ENCODE assay signal across 20 cellular contexts in genomic region chr6:41519305-41519747, GRCh38. TPM values are rescaled to one million over a fixed set of nuclear protein-coding genes. Genes with fewer than 3 reads are reported as not detected.
A peak's percentile ranks its signal among the peaks of the same experiment; 100 is the strongest.
DNase-seq lines count a peak whose midpoint lies in the region; ATAC-seq, FAIRE-seq and TF ChIP-seq lines count a peak whose summit lies in the region.
"Had no signal": no experiment of that assay in that cellular context is flagged by ENCODE, and none has a peak within 500 bp of the region (broad histone marks: within the 10 kb centered on the region; RNA-seq: fewer than 3 reads in every experiment).

No MANE protein-coding gene starts in this region.

- H3K4me1 ChIP-seq in A549 (peaks cover 13% of the 10 kb centered on the region), iPS-20b (ENCODE audit: insufficient read depth, low read length) (no peaks in the 10 kb centered on the region; the same call in 1 of the 2 replicates), neuron (ENCODE audit: insufficient read depth, low read length) (peaks cover 19% of the 10 kb centered on the region)

- H3K4me1 Mint-ChIP-seq in activated CD8-positive, alpha-beta T cell treated with anti-CD3 and anti-CD28 coated beads, Interleukin-2, amount 10 ng/mL, durations not matched to agents 7 days and 5 days (ENCODE audit: low read depth): no peaks in the 10 kb centered on the region
- H3K4me1 Mint-ChIP-seq: activated CD4-positive, alpha-beta T cell treated with anti-CD3 and anti-CD28 coated beads, Interleukin-2, amount 10 ng/mL, durations not matched to agents 24 days and 14 days; activated naive CD8-positive, alpha-beta T cell treated with anti-CD3 and anti-CD28 coated beads, Interleukin-2, amount 50 U/mL, for 24 hours; stimulated activated naive CD8-positive, alpha-beta T cell treated with anti-CD3 and anti-CD28 coated beads, Interleukin-15, amount 100 ng/mL, for 72 hours had no signal

- H3K27me3 Mint-ChIP-seq in activated CD8-positive, alpha-beta T cell treated with anti-CD3 and anti-CD28 coated beads, Interleukin-2, amount 10 ng/mL, durations not matched to agents 7 days and 5 days (ENCODE audit: low read depth): peaks cover 33% of the 10 kb centered on the region

- TF ChIP-seq CTCF in A549 (IDR thresholded peaks at IDR 0.05): no peak

- H3K36me3 ChIP-seq in iPS-20b (ENCODE audit: insufficient read depth, low read depth, low read length) (no peaks in the 10 kb centered on the region), neuron (ENCODE audit: insufficient read depth, low read length) (no peaks in the 10 kb centered on the region)

- no peak for FAIRE-seq in A549 (lab: Jason Lieb, UNC)
- FAIRE-seq: A204.1, D721Med, islet of Langerhans had no signal

- H3K27ac ChIP-seq in A549 (peak overlapping the region in 1 of 2 experiments; percentile 67; a peak in 3 of 6 replicates), iPS-20b (ENCODE audit: low read length) (no peak overlapping the region)

- CTCF ChIA-PET in A549 (lab: Yijun Ruan, JAX): interaction anchor here (0.6 kb wide), 1 partner anchor 17 kb away, joined by 4 read pairs; no protein-coding TSS in a partner anchor
- CTCF ChIA-PET in activated CD8-positive, alpha-beta T cell treated with anti-CD3 and anti-CD28 coated beads, Interleukin-2, amount 10 ng/mL, durations not matched to agents 7 days and 5 days (lab: Charles Lee): no interaction called here

- H3K9ac ChIP-seq in iPS-20b (ENCODE audit: low read depth, low read length): peak overlapping the region; percentile 41; the same call in 1 of the 2 replicates

- ATAC-seq in A549: no peak
- no peak for ATAC-seq in HG02840 (IDR thresholded peaks at IDR 0.05; ENCODE audit: low FRiP score, unreplicated experiment)
- no peak for ATAC-seq in activated CD8-positive, alpha-beta T cell treated with anti-CD3 and anti-CD28 coated beads, Interleukin-2, amount 10 ng/mL, durations not matched to agents 7 days and 5 days
- ATAC-seq: activated naive CD8-positive, alpha-beta T cell treated with anti-CD3 and anti-CD28 coated beads, Interleukin-2, amount 50 U/mL, for 24 hours; HCT116; stimulated activated naive CD8-positive, alpha-beta T cell treated with anti-CD3 and anti-CD28 coated beads, Interleukin-15, amount 100 ng/mL, for 72 hours had no signal

- TF ChIP-seq EP300 in A549 (IDR thresholded peaks at IDR 0.05): no peak

- POLR2A ChIA-PET in A549 (lab: Yijun Ruan, JAX): no interaction called here
- POLR2A ChIA-PET in activated CD8-positive, alpha-beta T cell treated with anti-CD3 and anti-CD28 coated beads, Interleukin-2, amount 10 ng/mL, durations not matched to agents 7 days and 5 days (lab: Charles Lee): no interaction called here

- H2AFZ ChIP-seq in neuron (ENCODE audit: low read depth, low read length): peak overlapping the region; percentile 28

- TF ChIP-seq POLR2A in A549 (IDR thresholded peaks at IDR 0.05; ENCODE audit: low read length): no peak

- no peak overlapping the region for H3K4me3 Mint-ChIP-seq in activated CD8-positive, alpha-beta T cell treated with anti-CD3 and anti-CD28 coated beads, Interleukin-2, amount 10 ng/mL, durations not matched to agents 7 days and 5 days
- H3K4me3 Mint-ChIP-seq: activated CD4-positive, alpha-beta T cell treated with anti-CD3 and anti-CD28 coated beads, Interleukin-2, amount 10 ng/mL, durations not matched to agents 24 days and 14 days; activated naive CD8-positive, alpha-beta T cell treated with anti-CD3 and anti-CD28 coated beads, Interleukin-2, amount 50 U/mL, for 24 hours; dendritic cell treated with granulocyte-macrophage colony-stimulating factor and Interleukin-4, amounts not matched to agents 40 ng/mL and 50 ng/mL, for 4 days; stimulated activated naive CD8-positive, alpha-beta T cell treated with anti-CD3 and anti-CD28 coated beads, Interleukin-15, amount 100 ng/mL, for 72 hours had no signal

- H3K4me3 ChIP-seq in A549 (no peak overlapping the region), iPS-20b (ENCODE audit: low read length) (no peak overlapping the region), neuron (ENCODE audit: low read length) (no peak overlapping the region)

- 11% methylated on average over 3 of the region's 3 CpGs for WGBS in A549 (ENCODE audit: missing lambda C conversion rate)

- H3K9me3 Mint-ChIP-seq in activated CD8-positive, alpha-beta T cell treated with anti-CD3 and anti-CD28 coated beads, Interleukin-2, amount 10 ng/mL, durations not matched to agents 7 days and 5 days (ENCODE audit: insufficient read depth): no peaks in the 10 kb centered on the region
- H3K9me3 Mint-ChIP-seq: activated CD4-positive, alpha-beta T cell treated with anti-CD3 and anti-CD28 coated beads, Interleukin-2, amount 10 ng/mL, durations not matched to agents 24 days and 14 days; activated naive CD8-positive, alpha-beta T cell treated with anti-CD3 and anti-CD28 coated beads, Interleukin-2, amount 50 U/mL, for 24 hours; dendritic cell treated with granulocyte-macrophage colony-stimulating factor and Interleukin-4, amounts not matched to agents 40 ng/mL and 50 ng/mL, for 4 days; stimulated activated naive CD8-positive, alpha-beta T cell treated with anti-CD3 and anti-CD28 coated beads, Interleukin-15, amount 100 ng/mL, for 72 hours had no signal

- H3K4me2 ChIP-seq in A549: peak overlapping the region; percentile 36; the same call in 2 of the 3 replicates

- no peaks in the 10 kb centered on the region for H3K36me3 Mint-ChIP-seq in activated CD8-positive, alpha-beta T cell treated with anti-CD3 and anti-CD28 coated beads, Interleukin-2, amount 10 ng/mL, durations not matched to agents 7 days and 5 days (ENCODE audit: low read depth)

- H3K27ac Mint-ChIP-seq in activated CD8-positive, alpha-beta T cell treated with anti-CD3 and anti-CD28 coated beads, Interleukin-2, amount 10 ng/mL, durations not matched to agents 7 days and 5 days: no peak overlapping the region
- H3K27ac Mint-ChIP-seq: activated CD4-positive, alpha-beta T cell treated with anti-CD3 and anti-CD28 coated beads, Interleukin-2, amount 10 ng/mL, durations not matched to agents 24 days and 14 days; activated naive CD8-positive, alpha-beta T cell treated with anti-CD3 and anti-CD28 coated beads, Interleukin-2, amount 50 U/mL, for 24 hours; dendritic cell treated with granulocyte-macrophage colony-stimulating factor and Interleukin-4, amounts not matched to agents 40 ng/mL and 50 ng/mL, for 4 days; stimulated activated naive CD8-positive, alpha-beta T cell treated with anti-CD3 and anti-CD28 coated beads, Interleukin-15, amount 100 ng/mL, for 72 hours had no signal

- peaks cover 29% of the 10 kb centered on the region for H3K27me3 ChIP-seq in iPS-20b (ENCODE audit: insufficient read depth, low read length)
- H3K27me3 ChIP-seq in neuron (ENCODE audit: insufficient read depth, low read length): no peaks in the 10 kb centered on the region

- TF ChIP-seq RAD21 in A549 (conservative IDR thresholded peaks at IDR 0.05 in 1 of 2, IDR thresholded peaks at IDR 0.05 in 1 of 2): no peak

- DNase-seq in A549 (ENCODE audit: low read depth in 1 of 2, low spot score in 1 of 2) (no peak), LoVo (ENCODE audit: low spot score) (peak; percentile 65), NCI-H446 (lab: John Stamatoyannopoulos, UW) (no peak), kidney glomerular epithelial cell (lab: John Stamatoyannopoulos, UW) (no peak)
- DNase-seq in activated CD8-positive, alpha-beta T cell treated with anti-CD3 and anti-CD28 coated beads, Interleukin-2, amount 10 ng/mL, durations not matched to agents 7 days and 5 days: no peak
- DNase-seq: activated CD4-positive, alpha-beta T cell treated with anti-CD3 and anti-CD28 coated beads, Interleukin-2, amount 10 ng/mL, durations not matched to agents 24 days and 14 days; activated naive CD8-positive, alpha-beta T cell treated with anti-CD3 and anti-CD28 coated beads, Interleukin-2, amount 50 U/mL, for 24 hours; NCI-H1694; SIG-M5; stimulated activated CD4-positive, alpha-beta T cell treated with anti-CD3 and anti-CD28 coated beads, Interleukin-4, amount 100 ng/mL, for 1 hour; stimulated activated naive CD8-positive, alpha-beta T cell treated with anti-CD3 and anti-CD28 coated beads, Interleukin-15, amount 100 ng/mL, for 72 hours; T-helper 1 cell had no signal

- no peaks in the 10 kb centered on the region for H3K9me3 ChIP-seq in A549
- H3K9me3 ChIP-seq in iPS-20b (ENCODE audit: insufficient read depth, low read depth, low read length): no peaks in the 10 kb centered on the region
- no peaks in the 10 kb centered on the region for H3K9me3 ChIP-seq in neuron (ENCODE audit: low read length)

TF ChIP-seq in A549, 52 proteins besides CTCF, POLR2A, EP300 and RAD21:
- TF ChIP-seq TP53 (CRISPR knock-in tag; IDR thresholded peaks at IDR 0.05) (no peak), KDM1A (IDR thresholded peaks at IDR 0.05; ENCODE audit: low read depth) (no peak), CHD2 (IDR thresholded peaks at IDR 0.05; ENCODE audit: low read length, partially characterized antibody) (no peak), POLR2AphosphoS2 (conservative IDR thresholded peaks at IDR 0.05; ENCODE audit: low read length) (no peak), CBX2 (IDR thresholded peaks at IDR 0.05; ENCODE audit: borderline replicate concordance, low read depth) (no peak), NFE2L2 (conservative IDR thresholded peaks at IDR 0.05; ENCODE audit: low read length) (no peak), ELK1 (IDR thresholded peaks at IDR 0.05; ENCODE audit: low read depth, low read length) (no peak), ZFP36 (IDR thresholded peaks at IDR 0.05; ENCODE audit: borderline replicate concordance, partially characterized antibody) (no peak)

RNA-seq across cellular contexts. Expression of gene FOXP4, which starts 26.9 kb away (rescaled TPM):
- polyA plus RNA-seq in A549 (2011; rRNA removed) (2.6 and 3.2 TPM in 2 replicates), A549 (2017; fragmentation: RNase III; extraction: RNeasy Plus Mini Kit Qiagen cat#74134 plus additional on column Dnase treatment) (12.5 to 14.5 TPM (median 14.2 TPM) in 3 replicates)
- polyA plus RNA-seq in A549 (2012; cell fraction: cytosol; rRNA removed): 8.7 and 13.3 TPM in 2 replicates
- 12.8 and 21.3 TPM in 2 replicates for polyA plus RNA-seq in A549 (2012; cell fraction: nucleus; rRNA removed)
- 4.1 and 5.5 TPM in 2 replicates for polyA minus RNA-seq in A549 (2011; rRNA and poly(A)+ RNA removed)
- total RNA-seq in activated CD8-positive, alpha-beta T cell treated with anti-CD3 and anti-CD28 coated beads, Interleukin-2, amount 10 ng/mL, durations not matched to agents 7 days and 5 days: 1 to 10 TPM; 6.7 to 7.1 TPM
